In the genomic region with DNA sequence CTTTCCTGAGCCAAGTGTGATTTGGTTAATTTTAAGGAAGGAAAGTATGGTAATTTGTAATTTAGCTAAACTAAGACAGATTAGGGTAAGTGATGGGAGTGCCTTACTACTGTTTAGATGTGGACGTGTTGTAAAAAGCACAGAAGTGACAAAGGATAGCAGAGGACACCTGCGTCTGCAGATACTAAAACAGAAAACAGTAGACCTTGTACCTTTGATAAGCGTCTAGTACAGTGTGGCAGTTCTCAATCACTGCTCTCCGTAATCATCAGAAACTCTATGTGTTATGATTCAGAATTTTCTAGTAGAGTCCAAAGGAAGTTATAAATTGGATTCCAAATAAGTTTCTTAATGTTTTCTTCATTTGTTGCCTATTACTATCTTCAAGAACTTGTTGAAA, we compare ENCODE assay signal across 27 cellular contexts.
"Had no signal": no experiment of that assay in that cellular context is flagged by ENCODE, and none has a peak within 500 bp of the region (broad histone marks: within the 10 kb centered on the region; RNA-seq: fewer than 3 reads in every experiment).

No MANE protein-coding gene starts in this region.

- H3K9me3 ChIP-seq: heart left ventricle, left lung, pancreas, prostate gland, sigmoid colon, stomach, testis, thyroid gland, transverse colon, upper lobe of left lung, vagina had no signal

- H3K4me3 ChIP-seq: heart left ventricle, left lung, lung, pancreas, prostate gland, sigmoid colon, smooth muscle cell, stomach, testis, thyroid gland, transverse colon, upper lobe of left lung, vagina had no signal

- DNase-seq: heart left ventricle; hypothalamus; immature natural killer cell; islet precursor cell; left lung; mesendoderm; naive thymus-derived CD4-positive, alpha-beta T cell; nucleus accumbens; pancreas; posterior cingulate gyrus; retina; right cardiac atrium; sigmoid colon; stimulated activated CD4-positive, alpha-beta T cell treated with anti-CD3 and anti-CD28 coated beads, Interleukin-1b, Interleukin-23, amount 100 ng/mL, for 48 hours; stimulated activated CD4-positive, alpha-beta T cell treated with anti-CD3 and anti-CD28 coated beads, Interleukin-2, amount 100 ng/mL, for 48 hours; stimulated activated naive B cell treated with anti-CD40 and anti-IgM and Interleukin-4, amounts not matched to agents 10 μg/mL and 1 μg/mL and 100 μg/mL, for 72 hours; stimulated activated naive CD8-positive, alpha-beta T cell treated with anti-CD3 and anti-CD28 coated beads, Interleukin-15, Interleukin-2, amounts not matched to agents 100 U/mL and 50 U/mL, for 24 hours; stomach; testis; thyroid gland; transverse colon; upper lobe of left lung had no signal

- H3K4me1 ChIP-seq: heart left ventricle, left lung, pancreas, prostate gland, sigmoid colon, stomach, thyroid gland, upper lobe of left lung, vagina had no signal

- ATAC-seq: left lung; naive thymus-derived CD4-positive, alpha-beta T cell; natural killer cell treated with Interleukin-12 subunit alpha and Interleukin-12 subunit beta and Interleukin-15 and Interleukin-18, amount 100 ng/mL, for 72 hours; pancreas; right cardiac atrium; stimulated activated naive B cell treated with anti-CD40 and anti-IgM and Interleukin-4, amounts not matched to agents 10 μg/mL and 1 μg/mL and 100 μg/mL, for 72 hours; stimulated activated naive CD8-positive, alpha-beta T cell treated with anti-CD3 and anti-CD28 coated beads, Interleukin-15, Interleukin-2, amounts not matched to agents 100 U/mL and 50 U/mL, for 24 hours had no signal

- H3K36me3 ChIP-seq: prostate gland had no signal
